In the genomic region with DNA sequence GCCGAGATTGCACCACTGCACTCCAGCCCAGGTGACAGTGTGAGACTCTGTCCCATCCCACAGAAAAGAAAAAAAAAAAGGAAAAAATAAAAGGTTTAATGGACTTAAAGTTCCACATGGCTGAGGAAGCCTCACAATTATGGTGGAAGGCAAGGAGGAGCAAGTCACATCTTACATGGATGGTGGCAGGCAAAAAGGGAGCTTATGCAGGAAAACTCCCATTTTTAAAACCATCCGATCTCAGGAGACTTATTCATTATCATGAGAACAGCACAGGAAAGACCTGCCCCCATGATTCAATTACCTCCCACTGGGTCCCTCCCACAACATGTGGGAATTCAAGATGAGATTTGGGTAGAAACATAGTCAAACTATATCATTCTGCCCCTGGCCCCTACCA, we compare ENCODE assay signal across 7 cellular contexts. TPM values are rescaled to one million over a fixed set of nuclear protein-coding genes. Genes with fewer than 3 reads are reported as not detected.
"Had no signal": no experiment of that assay in that cellular context is flagged by ENCODE, and none has a peak within 500 bp of the region (broad histone marks: within the 10 kb centered on the region; RNA-seq: fewer than 3 reads in every experiment).

No MANE protein-coding gene starts in this region.

RNA-seq across cellular contexts. Expression of a gene that starts 15.8 kb away (rescaled TPM):
- total RNA-seq: GM23248, H1, H4, H7, H9, HFFc6 had no signal
- polyA plus RNA-seq: GM23248, GM23338, H1 had no signal

RNA-seq across cellular contexts. Expression of a gene that starts 29.0 kb away (rescaled TPM):
- total RNA-seq: GM23248, GM23338, H1, H4, H7, H9, HFFc6 had no signal
- polyA plus RNA-seq: GM23248 had no signal
